Comparison of ENCODE assay signal across 15 cellular contexts in the genomic region with DNA sequence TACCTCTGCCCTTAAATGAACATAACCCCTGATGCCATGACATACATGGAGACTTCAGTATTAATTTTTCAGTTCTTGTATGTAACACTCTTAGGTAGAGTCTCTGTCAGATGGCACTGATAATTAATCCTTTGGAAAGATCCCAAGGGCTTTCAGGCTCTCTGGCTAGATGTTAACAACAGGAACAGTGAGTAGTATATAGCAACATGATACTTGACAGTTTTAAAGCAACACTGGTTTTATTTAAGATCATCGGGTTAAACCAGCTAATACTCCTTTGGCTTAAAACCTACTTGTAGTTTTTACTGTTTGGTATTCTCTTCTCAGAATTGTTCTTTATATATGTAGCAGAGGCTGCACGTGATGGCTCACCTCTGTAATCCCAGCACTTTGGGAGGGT.
"Had no signal": no experiment of that assay in that cellular context is flagged by ENCODE, and none has a peak within 500 bp of the region (broad histone marks: within the 10 kb centered on the region; RNA-seq: fewer than 3 reads in every experiment).

No MANE protein-coding gene starts in this region.

- ATAC-seq: activated T-cell treated with anti-CD3 and anti-CD28 coated beads, Interleukin-2, amount 50 U/mL, for 72 hours; lower lobe of right lung; upper lobe of right lung had no signal

- DNase-seq: activated CD4-positive, alpha-beta T cell treated with anti-CD3 and anti-CD28 coated beads for 1 hour; activated CD4-positive, alpha-beta T cell treated with anti-CD3 and anti-CD28 coated beads, Interleukin-2, amount 50 U/mL, for 48 hours; activated gamma-delta T cell treated with Interleukin-2 at 50 U/mL for 16 hours; activated naive CD8-positive, alpha-beta T cell treated with anti-CD3 and anti-CD28 coated beads for 36 hours; activated T-cell treated with anti-CD3 and anti-CD28 coated beads, Interleukin-2, amount 50 U/mL, for 72 hours; brain microvascular endothelial cell; endodermal cell; erythroblast; hippocampal formation; kidney glomerular epithelial cell; lower lobe of right lung; stimulated activated CD4-positive, alpha-beta T cell treated with anti-CD3 and anti-CD28 coated beads, Interleukin-4, amount 100 ng/mL, for 1 hour; stimulated activated CD8-positive, alpha-beta memory T cell treated with anti-CD3 and anti-CD28 coated beads, Interleukin-4, amount 100 ng/mL, for 48 hours; testis; upper lobe of right lung had no signal
